Comparison of ENCODE assay signal across 1 cellular context in genomic region chr6:32843979-32844838, GRCh38.
TF ChIP-seq lines count a peak whose summit lies in the region.

PSMB8 (minus strand) TSS chr6:32844047; CDS start chr6:32843996, 51 bp downstream.

TF ChIP-seq in K562, 482 proteins besides CTCF, POLR2A, EP300 and RAD21 (continued from another document and continues in another):
- TF ChIP-seq SFPQ (IDR thresholded peaks at IDR 0.05; ENCODE audit: low read depth, low read length) (no peak), CHD1 (IDR thresholded peaks at IDR 0.05; ENCODE audit: low read length) (no peak), NRF1 (conservative IDR thresholded peaks at IDR 0.05 in 1 of 2, IDR thresholded peaks at IDR 0.05 in 1 of 2) (peak; percentile 10 to 12; a peak in 1 of 4 replicates), CHD2 (IDR thresholded peaks at IDR 0.05; ENCODE audit: low read depth, low read length) (no peak), CBX2 (IDR thresholded peaks at IDR 0.05; ENCODE audit: insufficient read depth, low read length, poor library complexity, severe bottlenecking) (no peak), ELF1 (tag; IDR thresholded peaks at IDR 0.05) (0 out of 2 replicates have a peak, but pooled peaks have one; percentile 32), MTA3 (IDR thresholded peaks at IDR 0.05; ENCODE audit: borderline replicate concordance) (no peak), TRIM24 (IDR thresholded peaks at IDR 0.05) (no peak), ZNF79 (CRISPR knock-in tag; IDR thresholded peaks at IDR 0.05; ENCODE audit: low read depth) (no peak), CREB5 (CRISPR knock-in tag; IDR thresholded peaks at IDR 0.05) (no peak), HOXB6 (CRISPR knock-in tag; IDR thresholded peaks at IDR 0.05; ENCODE audit: borderline replicate concordance) (no peak), RFX5 (IDR thresholded peaks at IDR 0.05; ENCODE audit: low read depth, low read length) (peak; percentile 99), ZNF75A (CRISPR knock-in tag; IDR thresholded peaks at IDR 0.05) (no peak), ELF4 (CRISPR knock-in tag; IDR thresholded peaks at IDR 0.05) (no peak), E2F6 (IDR thresholded peaks at IDR 0.05; ENCODE audit: borderline replicate concordance in 1 of 2, extremely low read depth in 1 of 2, insufficient read depth in 1 of 2, insufficient read length in 1 of 2, low read depth in 1 of 2, low read length in 1 of 2, poor library complexity in 1 of 2, severe bottlenecking in 1 of 2) (peak; percentile 47 to 53), PCBP1 (IDR thresholded peaks at IDR 0.05; ENCODE audit: low read depth, low read length, poor library complexity, severe bottlenecking) (no peak), JUND (IDR thresholded peaks at IDR 0.05; ENCODE audit: borderline replicate concordance, low read depth, low read length) (peak; percentile 30; the same call in 1 of the 2 replicates), JUND (tag; IDR thresholded peaks at IDR 0.05; ENCODE audit: borderline replicate concordance, low read depth, low read length) (no peak), MEIS2 (IDR thresholded peaks at IDR 0.05; ENCODE audit: partially characterized antibody) (no peak), MEF2A (IDR thresholded peaks at IDR 0.05; ENCODE audit: control insufficient read depth, low read depth, low read length) (no peak), ARNT (IDR thresholded peaks at IDR 0.05) (no peak), ZNF12 (CRISPR knock-in tag; IDR thresholded peaks at IDR 0.05) (no peak), NCOA6 (IDR thresholded peaks at IDR 0.05) (no peak), GTF2E2 (tag; IDR thresholded peaks at IDR 0.05) (no peak), SRSF9 (IDR thresholded peaks at IDR 0.05; ENCODE audit: borderline replicate concordance, low read depth, low read length) (no peak)
- TF ChIP-seq, protein P1, sequence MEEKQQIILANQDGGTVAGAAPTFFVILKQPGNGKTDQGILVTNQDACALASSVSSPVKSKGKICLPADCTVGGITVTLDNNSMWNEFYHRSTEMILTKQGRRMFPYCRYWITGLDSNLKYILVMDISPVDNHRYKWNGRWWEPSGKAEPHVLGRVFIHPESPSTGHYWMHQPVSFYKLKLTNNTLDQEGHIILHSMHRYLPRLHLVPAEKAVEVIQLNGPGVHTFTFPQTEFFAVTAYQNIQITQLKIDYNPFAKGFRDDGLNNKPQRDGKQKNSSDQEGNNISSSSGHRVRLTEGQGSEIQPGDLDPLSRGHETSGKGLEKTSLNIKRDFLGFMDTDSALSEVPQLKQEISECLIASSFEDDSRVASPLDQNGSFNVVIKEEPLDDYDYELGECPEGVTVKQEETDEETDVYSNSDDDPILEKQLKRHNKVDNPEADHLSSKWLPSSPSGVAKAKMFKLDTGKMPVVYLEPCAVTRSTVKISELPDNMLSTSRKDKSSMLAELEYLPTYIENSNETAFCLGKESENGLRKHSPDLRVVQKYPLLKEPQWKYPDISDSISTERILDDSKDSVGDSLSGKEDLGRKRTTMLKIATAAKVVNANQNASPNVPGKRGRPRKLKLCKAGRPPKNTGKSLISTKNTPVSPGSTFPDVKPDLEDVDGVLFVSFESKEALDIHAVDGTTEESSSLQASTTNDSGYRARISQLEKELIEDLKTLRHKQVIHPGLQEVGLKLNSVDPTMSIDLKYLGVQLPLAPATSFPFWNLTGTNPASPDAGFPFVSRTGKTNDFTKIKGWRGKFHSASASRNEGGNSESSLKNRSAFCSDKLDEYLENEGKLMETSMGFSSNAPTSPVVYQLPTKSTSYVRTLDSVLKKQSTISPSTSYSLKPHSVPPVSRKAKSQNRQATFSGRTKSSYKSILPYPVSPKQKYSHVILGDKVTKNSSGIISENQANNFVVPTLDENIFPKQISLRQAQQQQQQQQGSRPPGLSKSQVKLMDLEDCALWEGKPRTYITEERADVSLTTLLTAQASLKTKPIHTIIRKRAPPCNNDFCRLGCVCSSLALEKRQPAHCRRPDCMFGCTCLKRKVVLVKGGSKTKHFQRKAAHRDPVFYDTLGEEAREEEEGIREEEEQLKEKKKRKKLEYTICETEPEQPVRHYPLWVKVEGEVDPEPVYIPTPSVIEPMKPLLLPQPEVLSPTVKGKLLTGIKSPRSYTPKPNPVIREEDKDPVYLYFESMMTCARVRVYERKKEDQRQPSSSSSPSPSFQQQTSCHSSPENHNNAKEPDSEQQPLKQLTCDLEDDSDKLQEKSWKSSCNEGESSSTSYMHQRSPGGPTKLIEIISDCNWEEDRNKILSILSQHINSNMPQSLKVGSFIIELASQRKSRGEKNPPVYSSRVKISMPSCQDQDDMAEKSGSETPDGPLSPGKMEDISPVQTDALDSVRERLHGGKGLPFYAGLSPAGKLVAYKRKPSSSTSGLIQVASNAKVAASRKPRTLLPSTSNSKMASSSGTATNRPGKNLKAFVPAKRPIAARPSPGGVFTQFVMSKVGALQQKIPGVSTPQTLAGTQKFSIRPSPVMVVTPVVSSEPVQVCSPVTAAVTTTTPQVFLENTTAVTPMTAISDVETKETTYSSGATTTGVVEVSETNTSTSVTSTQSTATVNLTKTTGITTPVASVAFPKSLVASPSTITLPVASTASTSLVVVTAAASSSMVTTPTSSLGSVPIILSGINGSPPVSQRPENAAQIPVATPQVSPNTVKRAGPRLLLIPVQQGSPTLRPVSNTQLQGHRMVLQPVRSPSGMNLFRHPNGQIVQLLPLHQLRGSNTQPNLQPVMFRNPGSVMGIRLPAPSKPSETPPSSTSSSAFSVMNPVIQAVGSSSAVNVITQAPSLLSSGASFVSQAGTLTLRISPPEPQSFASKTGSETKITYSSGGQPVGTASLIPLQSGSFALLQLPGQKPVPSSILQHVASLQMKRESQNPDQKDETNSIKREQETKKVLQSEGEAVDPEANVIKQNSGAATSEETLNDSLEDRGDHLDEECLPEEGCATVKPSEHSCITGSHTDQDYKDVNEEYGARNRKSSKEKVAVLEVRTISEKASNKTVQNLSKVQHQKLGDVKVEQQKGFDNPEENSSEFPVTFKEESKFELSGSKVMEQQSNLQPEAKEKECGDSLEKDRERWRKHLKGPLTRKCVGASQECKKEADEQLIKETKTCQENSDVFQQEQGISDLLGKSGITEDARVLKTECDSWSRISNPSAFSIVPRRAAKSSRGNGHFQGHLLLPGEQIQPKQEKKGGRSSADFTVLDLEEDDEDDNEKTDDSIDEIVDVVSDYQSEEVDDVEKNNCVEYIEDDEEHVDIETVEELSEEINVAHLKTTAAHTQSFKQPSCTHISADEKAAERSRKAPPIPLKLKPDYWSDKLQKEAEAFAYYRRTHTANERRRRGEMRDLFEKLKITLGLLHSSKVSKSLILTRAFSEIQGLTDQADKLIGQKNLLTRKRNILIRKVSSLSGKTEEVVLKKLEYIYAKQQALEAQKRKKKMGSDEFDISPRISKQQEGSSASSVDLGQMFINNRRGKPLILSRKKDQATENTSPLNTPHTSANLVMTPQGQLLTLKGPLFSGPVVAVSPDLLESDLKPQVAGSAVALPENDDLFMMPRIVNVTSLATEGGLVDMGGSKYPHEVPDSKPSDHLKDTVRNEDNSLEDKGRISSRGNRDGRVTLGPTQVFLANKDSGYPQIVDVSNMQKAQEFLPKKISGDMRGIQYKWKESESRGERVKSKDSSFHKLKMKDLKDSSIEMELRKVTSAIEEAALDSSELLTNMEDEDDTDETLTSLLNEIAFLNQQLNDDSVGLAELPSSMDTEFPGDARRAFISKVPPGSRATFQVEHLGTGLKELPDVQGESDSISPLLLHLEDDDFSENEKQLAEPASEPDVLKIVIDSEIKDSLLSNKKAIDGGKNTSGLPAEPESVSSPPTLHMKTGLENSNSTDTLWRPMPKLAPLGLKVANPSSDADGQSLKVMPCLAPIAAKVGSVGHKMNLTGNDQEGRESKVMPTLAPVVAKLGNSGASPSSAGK (IDR thresholded peaks at IDR 0.05): peak; percentile 28; the same call in 1 of the 2 replicates
- TF ChIP-seq, protein P2, sequence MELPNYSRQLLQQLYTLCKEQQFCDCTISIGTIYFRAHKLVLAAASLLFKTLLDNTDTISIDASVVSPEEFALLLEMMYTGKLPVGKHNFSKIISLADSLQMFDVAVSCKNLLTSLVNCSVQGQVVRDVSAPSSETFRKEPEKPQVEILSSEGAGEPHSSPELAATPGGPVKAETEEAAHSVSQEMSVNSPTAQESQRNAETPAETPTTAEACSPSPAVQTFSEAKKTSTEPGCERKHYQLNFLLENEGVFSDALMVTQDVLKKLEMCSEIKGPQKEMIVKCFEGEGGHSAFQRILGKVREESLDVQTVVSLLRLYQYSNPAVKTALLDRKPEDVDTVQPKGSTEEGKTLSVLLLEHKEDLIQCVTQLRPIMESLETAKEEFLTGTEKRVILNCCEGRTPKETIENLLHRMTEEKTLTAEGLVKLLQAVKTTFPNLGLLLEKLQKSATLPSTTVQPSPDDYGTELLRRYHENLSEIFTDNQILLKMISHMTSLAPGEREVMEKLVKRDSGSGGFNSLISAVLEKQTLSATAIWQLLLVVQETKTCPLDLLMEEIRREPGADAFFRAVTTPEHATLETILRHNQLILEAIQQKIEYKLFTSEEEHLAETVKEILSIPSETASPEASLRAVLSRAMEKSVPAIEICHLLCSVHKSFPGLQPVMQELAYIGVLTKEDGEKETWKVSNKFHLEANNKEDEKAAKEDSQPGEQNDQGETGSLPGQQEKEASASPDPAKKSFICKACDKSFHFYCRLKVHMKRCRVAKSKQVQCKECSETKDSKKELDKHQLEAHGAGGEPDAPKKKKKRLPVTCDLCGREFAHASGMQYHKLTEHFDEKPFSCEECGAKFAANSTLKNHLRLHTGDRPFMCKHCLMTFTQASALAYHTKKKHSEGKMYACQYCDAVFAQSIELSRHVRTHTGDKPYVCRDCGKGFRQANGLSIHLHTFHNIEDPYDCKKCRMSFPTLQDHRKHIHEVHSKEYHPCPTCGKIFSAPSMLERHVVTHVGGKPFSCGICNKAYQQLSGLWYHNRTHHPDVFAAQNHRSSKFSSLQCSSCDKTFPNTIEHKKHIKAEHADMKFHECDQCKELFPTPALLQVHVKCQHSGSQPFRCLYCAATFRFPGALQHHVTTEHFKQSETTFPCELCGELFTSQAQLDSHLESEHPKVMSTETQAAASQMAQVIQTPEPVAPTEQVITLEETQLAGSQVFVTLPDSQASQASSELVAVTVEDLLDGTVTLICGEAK (IDR thresholded peaks at IDR 0.05): no peak
- TF ChIP-seq, protein P2 (CRISPR knock-in tag; IDR thresholded peaks at IDR 0.05): no peak
- TF ChIP-seq, protein P3, sequence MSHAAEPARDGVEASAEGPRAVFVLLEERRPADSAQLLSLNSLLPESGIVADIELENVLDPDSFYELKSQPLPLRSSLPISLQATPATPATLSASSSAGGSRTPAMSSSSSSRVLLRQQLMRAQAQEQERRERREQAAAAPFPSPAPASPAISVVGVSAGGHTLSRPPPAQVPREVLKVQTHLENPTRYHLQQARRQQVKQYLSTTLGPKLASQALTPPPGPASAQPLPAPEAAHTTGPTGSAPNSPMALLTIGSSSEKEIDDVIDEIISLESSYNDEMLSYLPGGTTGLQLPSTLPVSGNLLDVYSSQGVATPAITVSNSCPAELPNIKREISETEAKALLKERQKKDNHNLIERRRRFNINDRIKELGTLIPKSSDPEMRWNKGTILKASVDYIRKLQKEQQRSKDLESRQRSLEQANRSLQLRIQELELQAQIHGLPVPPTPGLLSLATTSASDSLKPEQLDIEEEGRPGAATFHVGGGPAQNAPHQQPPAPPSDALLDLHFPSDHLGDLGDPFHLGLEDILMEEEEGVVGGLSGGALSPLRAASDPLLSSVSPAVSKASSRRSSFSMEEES (CRISPR knock-in tag; IDR thresholded peaks at IDR 0.05): no peak
